8 cellular contexts compared by ENCODE assay signal in the genomic region with DNA sequence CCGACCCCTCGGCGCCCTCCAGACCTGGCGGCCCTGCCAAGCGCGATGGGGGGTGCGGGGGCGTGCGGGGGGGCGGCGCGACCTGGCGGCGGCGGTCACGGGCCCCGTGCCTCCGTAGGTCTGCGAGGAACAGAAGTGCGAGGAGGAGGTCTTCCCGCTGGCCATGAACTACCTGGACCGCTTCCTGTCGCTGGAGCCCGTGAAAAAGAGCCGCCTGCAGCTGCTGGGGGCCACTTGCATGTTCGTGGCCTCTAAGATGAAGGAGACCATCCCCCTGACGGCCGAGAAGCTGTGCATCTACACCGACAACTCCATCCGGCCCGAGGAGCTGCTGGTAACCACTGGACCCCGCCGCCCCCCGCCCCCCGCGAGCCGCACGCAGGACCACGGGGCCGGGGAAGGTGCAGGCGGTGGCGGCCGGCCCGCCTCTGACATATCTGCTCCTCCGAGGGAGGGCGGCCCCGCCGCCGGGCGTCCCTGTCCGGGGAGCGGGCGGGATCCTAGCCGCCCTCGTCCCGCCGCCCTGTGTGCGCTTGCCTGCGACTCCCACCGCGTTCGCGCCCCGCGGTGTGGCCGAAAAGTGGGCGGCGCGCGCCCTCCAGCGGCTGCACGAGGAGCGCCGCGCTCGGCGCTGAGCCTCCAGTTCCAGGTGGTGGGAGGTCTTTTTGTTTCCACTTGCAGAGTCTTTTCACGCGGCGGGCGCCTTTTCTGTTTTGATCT. TPM values are rescaled to one million over a fixed set of nuclear protein-coding genes. Genes with fewer than 3 reads are reported as not detected.
DNase-seq lines count a peak whose midpoint lies in the region; ATAC-seq, FAIRE-seq and TF ChIP-seq lines count a peak whose summit lies in the region.

No MANE protein-coding gene starts in this region.

- peak overlapping the region; percentile 67 for H3K27ac ChIP-seq in endothelial cell of umbilical vein (ENCODE audit: insufficient read depth, low read depth, low read length)

- H3K9ac ChIP-seq in endothelial cell of umbilical vein (replicated peaks; ENCODE audit: extremely low read depth, insufficient read depth, low read length), result peak overlapping the region; percentile 92

- H3K36me3 Mint-ChIP-seq in activated CD8-positive, alpha-beta memory T cell treated with anti-CD3 and anti-CD28 coated beads, Interleukin-2, amount 10 ng/mL, durations not matched to agents 7 days and 5 days, result no peaks in the 10 kb centered on the region

- H3K4me2 ChIP-seq in endothelial cell of umbilical vein (ENCODE audit: insufficient read depth, low read length), result peak overlapping the region; percentile 40

- no peak overlapping the region for H3K4me3 Mint-ChIP-seq in activated CD8-positive, alpha-beta memory T cell treated with anti-CD3 and anti-CD28 coated beads, Interleukin-2, amount 10 ng/mL, durations not matched to agents 7 days and 5 days

- peaks cover 6% of the 10 kb centered on the region for H3K4me1 Mint-ChIP-seq in activated CD8-positive, alpha-beta memory T cell treated with anti-CD3 and anti-CD28 coated beads, Interleukin-2, amount 10 ng/mL, durations not matched to agents 7 days and 5 days

- H3K4me3 ChIP-seq in endothelial cell of umbilical vein (replicated peaks in 1 of 3; ENCODE audit: insufficient read depth in 1 of 3, low read depth in 1 of 3, low read length in 3 of 3), result peak overlapping the region; percentile 52 to 90 (median 61)

- no peak for TF ChIP-seq POLR2A in endothelial cell of umbilical vein (IDR thresholded peaks at IDR 0.05; ENCODE audit: low read depth, low read length)

- dilution Hi-C loops in endothelial cell of umbilical vein (cut with MboI; ENCODE audit: extremely low pct_ligation_motif_present, low sequenced_read_pairs), result no loop called here

- H2AFZ ChIP-seq in endothelial cell of umbilical vein (ENCODE audit: low read depth, low read length), result no peak overlapping the region

- peaks cover 30% of the 10 kb centered on the region for H3K27me3 Mint-ChIP-seq in activated CD8-positive, alpha-beta memory T cell treated with anti-CD3 and anti-CD28 coated beads, Interleukin-2, amount 10 ng/mL, durations not matched to agents 7 days and 5 days

- H3K36me3 ChIP-seq in endothelial cell of umbilical vein (ENCODE audit: control insufficient read depth in 2 of 2, extremely low read depth in 1 of 2, insufficient read depth in 2 of 2, low read length in 2 of 2), result peaks cover 9 to 21% of the 10 kb centered on the region in 2 experiments

- peak; percentile 62 for ATAC-seq in HG02852 (IDR thresholded peaks at IDR 0.05; ENCODE audit: unreplicated experiment)
- peak; percentile 85 for ATAC-seq in activated CD8-positive, alpha-beta memory T cell treated with anti-CD3 and anti-CD28 coated beads, Interleukin-2, amount 10 ng/mL, durations not matched to agents 7 days and 5 days
- no peak for ATAC-seq in HG03108 (IDR thresholded peaks at IDR 0.05; ENCODE audit: unreplicated experiment)

- H3K9me3 Mint-ChIP-seq in activated CD8-positive, alpha-beta memory T cell treated with anti-CD3 and anti-CD28 coated beads, Interleukin-2, amount 10 ng/mL, durations not matched to agents 7 days and 5 days (ENCODE audit: low read depth), result no peaks in the 10 kb centered on the region

- peaks cover 29% of the 10 kb centered on the region for H3K4me1 ChIP-seq in endothelial cell of umbilical vein (ENCODE audit: control insufficient read depth, extremely low read depth, insufficient read depth, low read length)

- no peak overlapping the region for H3K27ac Mint-ChIP-seq in activated CD8-positive, alpha-beta memory T cell treated with anti-CD3 and anti-CD28 coated beads, Interleukin-2, amount 10 ng/mL, durations not matched to agents 7 days and 5 days

- no TSS peak for BruUV-seq in endothelial cell of umbilical vein (replicated peaks; lab: Mats Ljungman, UMichigan)

- H3K27me3 ChIP-seq in endothelial cell of umbilical vein (ENCODE audit: control insufficient read depth in 2 of 2, insufficient read depth in 2 of 2, low read length in 2 of 2), result no peaks in the 10 kb centered on the region

- DNase-seq in GDM1 (lab: John Stamatoyannopoulos, UW) (peak; percentile 68), NOMO-1 (lab: John Stamatoyannopoulos, UW; ENCODE audit: unreplicated experiment in 2 of 2) (peak; percentile 66 to 82), endothelial cell of umbilical vein (ENCODE audit: low read depth, low spot score) (peak; percentile 77), midbrain (lab: John Stamatoyannopoulos, UW) (peak; percentile 68)
- peak; percentile 72 for DNase-seq in activated CD8-positive, alpha-beta memory T cell treated with anti-CD3 and anti-CD28 coated beads, Interleukin-2, amount 10 ng/mL, durations not matched to agents 7 days and 5 days
- peak; percentile 60 for DNase-seq in stimulated activated CD8-positive, alpha-beta memory T cell treated with anti-CD3 and anti-CD28 coated beads, Interleukin-15, amount 100 ng/mL, for 24 hours (ENCODE audit: low read depth)

- FAIRE-seq in endothelial cell of umbilical vein (lab: Jason Lieb, UNC), result peak; percentile 44

- TF ChIP-seq CTCF in endothelial cell of umbilical vein (IDR thresholded peaks at IDR 0.05; ENCODE audit: extremely low read depth in 1 of 2, insufficient read depth in 1 of 2, low read depth in 1 of 2, low read length in 2 of 2), result peak; percentile 88 to 91

- POLR2A ChIA-PET in endothelial cell of umbilical vein (lab: Charles Lee), result interaction anchor here (1.4 kb wide), 1 partner anchor 199 kb away, joined by 4 read pairs; no protein-coding TSS in a partner anchor

- H3K9me1 ChIP-seq in endothelial cell of umbilical vein (replicated peaks; ENCODE audit: control insufficient read depth, extremely low read depth, insufficient read depth, low read length), result no peaks in the 10 kb centered on the region

- H3K79me2 ChIP-seq in endothelial cell of umbilical vein (ENCODE audit: control insufficient read depth, insufficient read depth, low read length), result peaks cover 76% of the 10 kb centered on the region

- CTCF ChIA-PET in activated CD8-positive, alpha-beta memory T cell treated with anti-CD3 and anti-CD28 coated beads, Interleukin-2, amount 10 ng/mL, durations not matched to agents 7 days and 5 days (lab: Charles Lee), result interaction anchor here (0.9 to 4.0 kb wide), 12 partner anchors 10 to 542 kb away, joined by 3 to 28 read pairs (median 4); a partner anchor contains a TSS
- CTCF ChIA-PET in endothelial cell of umbilical vein (lab: Charles Lee), result interaction anchor here (1.0 to 6.3 kb wide), 15 partner anchors 9 to 540 kb away, joined by 3 to 154 read pairs (median 4); a partner anchor contains a TSS

- no peaks in the 10 kb centered on the region for H3K9me3 ChIP-seq in endothelial cell of umbilical vein (replicated peaks; ENCODE audit: control insufficient read depth, insufficient read depth, low read length)

- no peaks in the 10 kb centered on the region for H4K20me1 ChIP-seq in endothelial cell of umbilical vein (replicated peaks; ENCODE audit: control insufficient read depth, extremely low read depth, insufficient read depth, low read length)

- intact Hi-C loops in endothelial cell of umbilical vein (cut with micrococcal nuclease), result loop anchor here (1.0 to 2.0 kb wide), 5 partner anchors 28 to 542 kb away; no protein-coding TSS in a partner anchor

TF ChIP-seq in endothelial cell of umbilical vein, 7 proteins besides CTCF, POLR2A, EP300 and RAD21:
- peak; percentile 87 for TF ChIP-seq POLR2AphosphoS5 (IDR thresholded peaks at IDR 0.05; ENCODE audit: insufficient read depth, low read depth, low read length)
- TF ChIP-seq FOS (IDR thresholded peaks at IDR 0.05; ENCODE audit: borderline replicate concordance, insufficient read depth, low read length), result no peak

RNA-seq across cellular contexts. Expression of a gene that starts 2.1 kb away (rescaled TPM):
- total RNA-seq in activated CD8-positive, alpha-beta memory T cell treated with anti-CD3 and anti-CD28 coated beads, Interleukin-2, amount 10 ng/mL, durations not matched to agents 7 days and 5 days, result 1 to 10 TPM in 1 of 2 experiments, not detected in 1; 1.7 TPM
- total RNA-seq in endothelial cell of umbilical vein, result 336 and 370 TPM in 2 replicates
- polyA plus RNA-seq in endothelial cell of umbilical vein, result 98.7 and 113 TPM in 2 replicates
- 120 and 122 TPM in 2 replicates for polyA plus RNA-seq in endothelial cell of umbilical vein (2011; cell fraction: cytosol; rRNA removed)
- 102 and 108 TPM in 2 replicates for polyA plus RNA-seq in endothelial cell of umbilical vein (2011; cell fraction: nucleus; rRNA removed)
- 207 and 276 TPM in 2 replicates for polyA plus RNA-seq in endothelial cell of umbilical vein (2012)
- 128 and 155 TPM in 2 replicates for polyA minus RNA-seq in endothelial cell of umbilical vein
- polyA minus RNA-seq in endothelial cell of umbilical vein (2011; cell fraction: cytosol; rRNA and poly(A)+ RNA removed), result 24.0 TPM
- 63.3 and 131 TPM in 2 replicates for polyA minus RNA-seq in endothelial cell of umbilical vein (2011; cell fraction: nucleus; rRNA and poly(A)+ RNA removed)

RNA-seq across cellular contexts. Expression of a gene that starts 32.1 kb away (rescaled TPM):
- 10 to 100 TPM; 24.0 to 26.3 TPM for total RNA-seq in activated CD8-positive, alpha-beta memory T cell treated with anti-CD3 and anti-CD28 coated beads, Interleukin-2, amount 10 ng/mL, durations not matched to agents 7 days and 5 days
- 27.3 and 30.9 TPM in 2 replicates for total RNA-seq in endothelial cell of umbilical vein
- polyA plus RNA-seq in endothelial cell of umbilical vein, result 22.1 and 26.8 TPM in 2 replicates
- 19.8 and 23.3 TPM in 2 replicates for polyA plus RNA-seq in endothelial cell of umbilical vein (2011; cell fraction: cytosol; rRNA removed)
- 47.9 and 48.3 TPM in 2 replicates for polyA plus RNA-seq in endothelial cell of umbilical vein (2011; cell fraction: nucleus; rRNA removed)
- polyA plus RNA-seq in endothelial cell of umbilical vein (2012), result 19.3 and 22.6 TPM in 2 replicates
- polyA minus RNA-seq in endothelial cell of umbilical vein, result 17.2 and 22.0 TPM in 2 replicates
- 12.4 TPM for polyA minus RNA-seq in endothelial cell of umbilical vein (2011; cell fraction: cytosol; rRNA and poly(A)+ RNA removed)
- 25.4 and 26.6 TPM in 2 replicates for polyA minus RNA-seq in endothelial cell of umbilical vein (2011; cell fraction: nucleus; rRNA and poly(A)+ RNA removed)

Comparison
In these comparisons a context has a peak if more than half of its experiments do, and no peak if none do; other contexts are left out.
1. RNA of a gene that starts 2.1 kb away (total RNA-seq): 336 to 370 TPM in endothelial cell of umbilical vein; 1.7 TPM in activated CD8-positive, alpha-beta memory T cell treated with anti-CD3 and anti-CD28 coated beads, Interleukin-2, amount 10 ng/mL, durations not matched to agents 7 days and 5 days; every median in the first group is over 100 times any median in the second.
2. Peak in every context shown above with its lines, with median percentiles within 50 percentile points of each other: DNase-seq.